8 cellular contexts compared by ENCODE assay signal in the genomic region with DNA sequence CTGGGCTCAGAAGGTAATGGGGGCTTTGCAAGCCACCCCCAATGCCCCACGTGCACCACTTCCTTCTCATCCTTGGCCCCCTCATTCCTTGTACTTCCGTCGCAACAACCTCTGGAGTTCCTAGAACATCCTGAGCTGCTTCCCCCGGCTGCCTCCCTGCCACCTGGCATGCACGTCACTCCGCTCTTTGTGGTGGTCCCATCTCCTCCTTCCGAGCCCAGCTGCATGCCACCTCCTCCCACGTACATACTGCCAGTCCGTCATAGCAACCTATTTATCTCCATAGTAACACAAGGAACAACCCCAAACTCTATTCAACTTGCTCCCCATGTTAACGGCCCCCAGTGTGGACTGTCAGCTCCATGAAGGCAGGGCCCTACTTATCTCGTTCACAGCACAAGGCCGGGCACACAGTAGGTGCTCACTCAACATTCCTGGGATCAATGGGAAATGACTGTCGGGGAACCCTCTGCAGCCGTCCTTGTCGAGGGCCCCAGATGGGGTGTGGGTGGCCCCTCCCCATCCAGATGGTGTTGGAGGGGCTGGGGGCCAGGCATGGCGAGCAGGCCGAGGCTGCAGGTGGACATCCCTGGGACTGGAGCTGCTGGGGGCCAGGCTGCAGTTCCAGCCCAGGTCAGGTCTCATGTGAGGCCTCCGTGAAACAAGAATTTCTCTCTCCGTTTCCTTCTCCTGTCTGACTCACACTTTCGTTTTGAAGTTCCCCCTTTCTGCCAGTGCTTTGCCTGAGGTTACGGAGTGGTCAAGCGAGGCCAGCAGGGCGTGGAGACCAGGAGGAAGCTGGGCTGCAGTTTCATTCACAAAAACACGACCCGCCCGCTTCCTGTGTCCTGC. TPM values are rescaled to one million over a fixed set of nuclear protein-coding genes. Genes with fewer than 3 reads are reported as not detected.
DNase-seq lines count a peak whose midpoint lies in the region; ATAC-seq lines count a peak whose summit lies in the region.

No MANE protein-coding gene starts in this region.

- peak; percentile 66 for DNase-seq in activated CD8-positive, alpha-beta memory T cell treated with anti-CD3 and anti-CD28 coated beads, Interleukin-2, amount 10 ng/mL, durations not matched to agents 7 days and 5 days
- no peak for DNase-seq in activated CD8-positive, alpha-beta memory T cell treated with anti-CD3 and anti-CD28 coated beads, Interleukin-2, amount 50 U/mL, for 48 hours
- DNase-seq in NOMO-1 (lab: John Stamatoyannopoulos, UW; ENCODE audit: unreplicated experiment in 2 of 2) = peak; percentile 82 to 95
- peak; percentile 90 for DNase-seq in left cardiac atrium
- peak; percentile 80 for DNase-seq in sciatic nerve (ENCODE audit: low spot score)
- DNase-seq in mesenteric fat pad (ENCODE audit: low spot score) = no peak

- H3K27ac Mint-ChIP-seq in activated CD8-positive, alpha-beta memory T cell treated with anti-CD3 and anti-CD28 coated beads, Interleukin-2, amount 10 ng/mL, durations not matched to agents 7 days and 5 days = peak overlapping the region; percentile 96

- H3K27me3 Mint-ChIP-seq in activated CD8-positive, alpha-beta memory T cell treated with anti-CD3 and anti-CD28 coated beads, Interleukin-2, amount 10 ng/mL, durations not matched to agents 7 days and 5 days = peaks cover 6% of the 10 kb centered on the region

- peak overlapping the region; percentile 67 for H3K4me3 Mint-ChIP-seq in activated CD8-positive, alpha-beta memory T cell treated with anti-CD3 and anti-CD28 coated beads, Interleukin-2, amount 10 ng/mL, durations not matched to agents 7 days and 5 days

- CTCF ChIA-PET in activated CD8-positive, alpha-beta memory T cell treated with anti-CD3 and anti-CD28 coated beads, Interleukin-2, amount 10 ng/mL, durations not matched to agents 7 days and 5 days (lab: Charles Lee) = interaction anchor here (1.2 to 4.5 kb wide), 2 partner anchors 13 to 199 kb away, joined by 3 to 24 read pairs; no protein-coding TSS in a partner anchor

- peaks cover 2% of the 10 kb centered on the region for H3K36me3 Mint-ChIP-seq in activated CD8-positive, alpha-beta memory T cell treated with anti-CD3 and anti-CD28 coated beads, Interleukin-2, amount 10 ng/mL, durations not matched to agents 7 days and 5 days

- peak; percentile 45 for ATAC-seq in activated CD8-positive, alpha-beta memory T cell treated with anti-CD3 and anti-CD28 coated beads, Interleukin-2, amount 10 ng/mL, durations not matched to agents 7 days and 5 days
- ATAC-seq in HG02870 (IDR thresholded peaks at IDR 0.05; ENCODE audit: unreplicated experiment) (peak; percentile 43), left cardiac atrium (peak; percentile 34 to 60), sciatic nerve (peak; percentile 72)

- no peaks in the 10 kb centered on the region for H3K9me3 Mint-ChIP-seq in activated CD8-positive, alpha-beta memory T cell treated with anti-CD3 and anti-CD28 coated beads, Interleukin-2, amount 10 ng/mL, durations not matched to agents 7 days and 5 days (ENCODE audit: low read depth)

- 17 to 65% (median 26%) methylated on average over 26 of the region's 26 CpGs for WGBS in adipose tissue, 3 donors

- peak overlapping the region; percentile 79 for H3K27ac ChIP-seq in adipose tissue (ENCODE audit: low read depth, low read length)

- peaks cover 59% of the 10 kb centered on the region for H3K4me1 Mint-ChIP-seq in activated CD8-positive, alpha-beta memory T cell treated with anti-CD3 and anti-CD28 coated beads, Interleukin-2, amount 10 ng/mL, durations not matched to agents 7 days and 5 days

- intact Hi-C loops in left cardiac atrium (cut with DNase I) (loop anchor here in 1 of 2 donors (2.0 kb wide), 2 partner anchors 145 to 175 kb away; no protein-coding TSS in a partner anchor), sciatic nerve (cut with DNase I) (loop anchor here (10.0 kb wide), 1 partner anchor 347 kb away; a partner anchor contains a TSS)

RNA-seq across cellular contexts. Expression of a gene that starts 4.2 kb away (rescaled TPM):
- total RNA-seq in activated CD8-positive, alpha-beta memory T cell treated with anti-CD3 and anti-CD28 coated beads, Interleukin-2, amount 10 ng/mL, durations not matched to agents 7 days and 5 days = not detected
- 10 to 100 TPM in 1 of 3 donors, under 1 TPM in 2; 0.44 to 15.9 (median 0.79) TPM for polyA plus RNA-seq in adipose tissue
- total RNA-seq in left cardiac atrium = 1 to 10 TPM in 1 of 2 donors, under 1 TPM in 1; 0.16 to 2.9 TPM
- total RNA-seq in sciatic nerve = 1.2 TPM
- 31.4 TPM for total RNA-seq in mesenteric fat pad

Comparison
In these comparisons a context has a peak if more than half of its experiments do, and no peak if none do; other contexts are left out.
1. DNase-seq: peak in activated CD8-positive, alpha-beta memory T cell treated with anti-CD3 and anti-CD28 coated beads, Interleukin-2, amount 10 ng/mL, durations not matched to agents 7 days and 5 days (single experiment), NOMO-1 (2 of 2), left cardiac atrium (single experiment) and sciatic nerve (single experiment); none in activated CD8-positive, alpha-beta memory T cell treated with anti-CD3 and anti-CD28 coated beads, Interleukin-2, amount 50 U/mL, for 48 hours (single experiment) and mesenteric fat pad (single experiment).
2. Peak in every context shown above with its lines, with median percentiles within 50 percentile points of each other: ATAC-seq.